In the genomic region with DNA sequence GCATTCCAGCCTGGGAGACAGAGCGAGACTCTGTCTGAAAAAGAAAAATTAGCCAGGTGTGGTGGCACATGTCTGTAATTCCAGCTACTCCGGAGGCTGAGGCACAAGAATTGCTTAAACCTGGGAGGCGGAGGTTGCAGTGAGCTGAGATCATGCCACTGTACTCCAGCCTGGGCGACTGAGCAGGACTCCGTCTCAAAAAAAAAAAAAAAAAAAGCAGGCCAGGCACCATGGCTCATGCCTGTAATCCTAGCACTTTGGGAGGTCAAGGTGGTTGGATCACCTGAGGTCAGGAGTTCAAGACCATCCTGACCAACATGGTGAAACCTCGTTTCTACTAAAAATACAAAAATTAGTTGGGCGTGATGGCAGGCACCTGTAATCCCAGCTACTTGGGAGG, we compare ENCODE assay signal across 10 cellular contexts. TPM values are rescaled to one million over a fixed set of nuclear protein-coding genes. Genes with fewer than 3 reads are reported as not detected.
"Had no signal": no experiment of that assay in that cellular context is flagged by ENCODE, and none has a peak within 500 bp of the region (broad histone marks: within the 10 kb centered on the region; RNA-seq: fewer than 3 reads in every experiment).

No MANE protein-coding gene starts in this region.

RNA-seq across cellular contexts. Expression of a gene that starts 8.0 kb away (rescaled TPM):
- total RNA-seq: OCI-LY7, PC-3, PC-9, Peyer's patch, Right ventricle myocardium superior, RPMI7951, SJCRH30, SJSA1, SK-MEL-5 had no signal
- polyA plus RNA-seq: SK-N-SH had no signal

RNA-seq across cellular contexts. Expression of a gene that starts 27.0 kb away (rescaled TPM):
- total RNA-seq: PC-3, PC-9, RPMI7951, SJCRH30, SK-MEL-5 had no signal
- polyA plus RNA-seq: SK-N-SH had no signal
